9 cellular contexts compared by ENCODE assay signal in genomic region chr19:18833141-18833476, GRCh38. TPM values are rescaled to one million over a fixed set of nuclear protein-coding genes. Genes with fewer than 3 reads are reported as not detected.
DNase-seq lines count a peak whose midpoint lies in the region; ATAC-seq and TF ChIP-seq lines count a peak whose summit lies in the region.
"Had no signal": no experiment of that assay in that cellular context is flagged by ENCODE, and none has a peak within 500 bp of the region (broad histone marks: within the 10 kb centered on the region; RNA-seq: fewer than 3 reads in every experiment).

No MANE protein-coding gene starts in this region.

- no CpG with 5 or more reads among the region's 9 CpGs for WGBS in iPS DF 6.9 (ENCODE audit: insufficient coverage, insufficient read length)
- 1 to 4% (median 2%) methylated on average over 9 of the region's 9 CpGs for WGBS in stomach, 5 donors

- intact Hi-C loops in stomach (cut with DNase I; ENCODE audit: low total_unique reads), result no loop called here

- ATAC-seq in WTC11 (no peak), HG02623 (IDR thresholded peaks at IDR 0.05; ENCODE audit: unreplicated experiment) (no peak), HG02885 (IDR thresholded peaks at IDR 0.05; ENCODE audit: poor library complexity, unreplicated experiment) (no peak), HG02970 (IDR thresholded peaks at IDR 0.05; ENCODE audit: low FRiP score, unreplicated experiment) (no peak)

- DNase-seq in NOMO-1 treated with DMSO at 0.1 percent for 48 hours (lab: John Stamatoyannopoulos, UW; ENCODE audit: unreplicated experiment), result peak; percentile 14
- no peak for DNase-seq in NOMO-1 treated with dmso at 0.1 percent for 144 hours (lab: John Stamatoyannopoulos, UW; ENCODE audit: unreplicated experiment)
- DNase-seq in WTC11 (ENCODE audit: low spot score), result no peak
- DNase-seq in iPS DF 6.9 (ENCODE audit: low read depth, low spot score), result no peak
- DNase-seq in stomach, result no peak

- POLR2A ChIA-PET in WTC11 (lab: Charles Lee), result no interaction called here

- no peaks in the 10 kb centered on the region for H3K27me3 ChIP-seq in iPS DF 6.9 (ENCODE audit: control insufficient read depth, insufficient read depth, low read length)
- no peaks in the 10 kb centered on the region for H3K27me3 ChIP-seq in stomach

- TF ChIP-seq CTCF in WTC11 (IDR thresholded peaks at IDR 0.05) (no peak), stomach (IDR thresholded peaks at IDR 0.05) (no peak)

- H3K9me3 Mint-ChIP-seq in WTC11, result no peaks in the 10 kb centered on the region

- H3K4me1 ChIP-seq in iPS DF 6.9 (ENCODE audit: control insufficient read depth, insufficient read depth, low read length) (peaks cover 4% of the 10 kb centered on the region; the same call in 1 of the 2 replicates), stomach (peaks cover 30 to 66% (median 58%) of the 10 kb centered on the region in 4 donors)

- H3K36me3 ChIP-seq in iPS DF 6.9 (ENCODE audit: control insufficient read depth, insufficient read depth, low read length), result no peaks in the 10 kb centered on the region
- peaks cover under 1 to 31% (median 16%) of the 10 kb centered on the region in 4 donors for H3K36me3 ChIP-seq in stomach

- peaks cover 22% of the 10 kb centered on the region for H3K36me3 Mint-ChIP-seq in WTC11

- CTCF ChIA-PET in WTC11 (lab: Charles Lee), result interaction anchor here (0.7 to 4.7 kb wide), 10 partner anchors 8 to 363 kb away, joined by 3 to 64 read pairs (median 6); no protein-coding TSS in a partner anchor

- no peak for TF ChIP-seq EP300 in stomach (IDR thresholded peaks at IDR 0.05)

- peaks cover 22% of the 10 kb centered on the region for H3K27me3 Mint-ChIP-seq in WTC11 (ENCODE audit: low read depth)

- peak overlapping the region; percentile 84; the same call in 1 of the 2 replicates for H3K27ac Mint-ChIP-seq in WTC11

- H3K27ac ChIP-seq in iPS DF 6.9 (ENCODE audit: low read length) (no peak overlapping the region), stomach (peak overlapping the region; percentile 89 to 99 (median 95))

- TF ChIP-seq POLR2A in stomach (IDR thresholded peaks at IDR 0.05), result no peak

- H3K4me3 ChIP-seq in iPS DF 6.9 (ENCODE audit: low read length) (peak overlapping the region; percentile 92; the same call in 1 of the 2 replicates), stomach (peak overlapping the region; percentile 85 to 92 (median 88))

- H3K4me3 Mint-ChIP-seq in WTC11, result peak overlapping the region; percentile 94

- H3K4me1 Mint-ChIP-seq in WTC11, result peaks cover 24% of the 10 kb centered on the region

- H3K9me3 ChIP-seq in iPS DF 6.9 (ENCODE audit: control insufficient read depth, insufficient read depth, low read length) (no peaks in the 10 kb centered on the region), stomach (no peaks in the 10 kb centered on the region)

TF ChIP-seq in WTC11, 78 proteins besides CTCF, POLR2A, EP300 and RAD21:
- TF ChIP-seq FOXP4 (CRISPR knock-in tag; IDR thresholded peaks at IDR 0.05) (no peak), ZSCAN18 (CRISPR knock-in tag; IDR thresholded peaks at IDR 0.05) (no peak), CDX4 (CRISPR knock-in tag; IDR thresholded peaks at IDR 0.05; ENCODE audit: borderline replicate concordance) (no peak), E2F4 (CRISPR knock-in tag; IDR thresholded peaks at IDR 0.05; ENCODE audit: borderline replicate concordance, low read depth) (no peak), AR (CRISPR knock-in tag; IDR thresholded peaks at IDR 0.05) (no peak), TCF7 (CRISPR knock-in tag; IDR thresholded peaks at IDR 0.05; ENCODE audit: low read depth) (no peak), E2F5 (CRISPR knock-in tag; IDR thresholded peaks at IDR 0.05) (no peak), ZNF138 (CRISPR knock-in tag; conservative IDR thresholded peaks at IDR 0.05) (no peak), MLX (CRISPR knock-in tag; IDR thresholded peaks at IDR 0.05) (no peak), ZNF396 (CRISPR knock-in tag; IDR thresholded peaks at IDR 0.05; ENCODE audit: borderline replicate concordance) (no peak), TP53 (CRISPR knock-in tag; IDR thresholded peaks at IDR 0.05) (no peak)

RNA-seq across cellular contexts. Expression of gene UPF1, which starts 1.4 kb away (rescaled TPM):
- total RNA-seq in WTC11 (2021) (77.3 to 82.5 TPM (median 81.9 TPM) in 3 replicates), stomach (100 to 1,000 TPM in 1 of 5 donors, 10 to 100 TPM in 4; 26.3 to 111 (median 46.6) TPM)
- polyA plus RNA-seq in stomach, result 10 to 100 TPM; 27.5 to 35.4 (median 32.2) TPM

RNA-seq across cellular contexts. Expression of gene COMP, which starts 42.0 kb away (rescaled TPM):
- total RNA-seq in WTC11 (2021), result 0.13 to 0.18 TPM (median 0.16 TPM) in 3 replicates
- 1 to 10 TPM in 1 of 5 donors, not detected in 4; 1.4 TPM for total RNA-seq in stomach
- 1 to 10 TPM in 2 of 3 donors, under 1 TPM in 1; 0.62 to 4.1 (median 1.8) TPM for polyA plus RNA-seq in stomach
- total RNA-seq: Daoy had no signal
